In the genomic region with DNA sequence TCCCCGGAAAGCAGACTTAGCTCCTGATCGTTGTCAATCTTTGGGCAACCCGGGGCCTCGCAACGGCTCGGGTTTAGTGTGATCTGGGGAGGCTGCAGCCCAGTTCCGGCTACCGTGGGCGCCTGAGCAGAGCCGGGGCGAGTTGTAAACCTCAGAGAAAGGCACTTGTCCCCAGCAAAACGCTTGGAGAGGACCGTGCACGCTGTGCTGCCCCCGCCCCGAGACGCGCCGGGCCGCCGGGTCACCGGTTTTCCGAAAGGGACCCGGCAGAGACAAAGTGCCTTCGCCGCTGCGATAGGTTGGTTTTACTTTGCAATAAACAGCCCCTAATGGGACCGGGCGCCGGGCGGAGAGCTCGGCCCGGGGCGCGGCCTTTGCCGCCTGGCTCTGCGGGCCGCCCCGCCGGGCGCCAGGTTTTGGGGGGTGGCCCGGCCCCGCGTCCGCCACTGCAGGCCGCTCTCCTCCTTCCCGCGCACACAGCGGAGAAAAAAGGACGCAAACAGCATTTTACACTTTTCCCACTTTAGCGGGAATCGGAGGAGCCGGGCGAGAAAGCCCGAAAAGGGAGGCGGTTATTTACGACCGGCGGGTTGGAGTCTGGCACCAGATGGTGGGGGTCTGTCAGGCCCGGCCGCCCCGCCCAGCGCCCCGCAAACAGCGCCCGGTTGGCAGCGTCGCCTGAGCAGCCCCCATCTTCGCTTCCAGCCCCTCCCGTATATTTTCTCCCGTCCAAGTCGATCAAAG, we compare ENCODE assay signal across 8 cellular contexts.
DNase-seq lines count a peak whose midpoint lies in the region; ATAC-seq and TF ChIP-seq lines count a peak whose summit lies in the region.

No MANE protein-coding gene starts in this region.

- H3K4me1 Mint-ChIP-seq in activated naive CD4-positive, alpha-beta T cell treated with anti-CD3 and anti-CD28 coated beads, Interleukin-2, amount 50 U/mL, for 24 hours = peaks cover 30% of the 10 kb centered on the region

- H3K4me3 Mint-ChIP-seq in activated naive CD4-positive, alpha-beta T cell treated with anti-CD3 and anti-CD28 coated beads, Interleukin-2, amount 50 U/mL, for 24 hours = peak overlapping the region; percentile 89

- no peaks in the 10 kb centered on the region for H3K9me3 Mint-ChIP-seq in activated naive CD4-positive, alpha-beta T cell treated with anti-CD3 and anti-CD28 coated beads, Interleukin-2, amount 50 U/mL, for 24 hours

- ATAC-seq in GM21515 (IDR thresholded peaks at IDR 0.05; ENCODE audit: unreplicated experiment) = peak; percentile 62

- H3K27me3 ChIP-seq in kidney epithelial cell (ENCODE audit: control insufficient read depth, insufficient read depth, low read length) = peaks cover 18% of the 10 kb centered on the region

- H3K27ac Mint-ChIP-seq in activated naive CD4-positive, alpha-beta T cell treated with anti-CD3 and anti-CD28 coated beads, Interleukin-2, amount 50 U/mL, for 24 hours = peak overlapping the region; percentile 8

- no peak for TF ChIP-seq CTCF in kidney epithelial cell (IDR thresholded peaks at IDR 0.05; ENCODE audit: insufficient read depth, low read length, poor library complexity, severe bottlenecking)

- peaks cover 60% of the 10 kb centered on the region for H3K27me3 Mint-ChIP-seq in activated naive CD4-positive, alpha-beta T cell treated with anti-CD3 and anti-CD28 coated beads, Interleukin-2, amount 50 U/mL, for 24 hours

- H3K36me3 ChIP-seq in kidney epithelial cell (ENCODE audit: control insufficient read depth, insufficient read depth, low read length) = no peaks in the 10 kb centered on the region

- peak overlapping the region; percentile 26 for H3K4me3 ChIP-seq in kidney epithelial cell (ENCODE audit: low read depth, low read length)

- DNase-seq in Daoy (ENCODE audit: low read depth) (peak; percentile 55), LoVo (ENCODE audit: low spot score) (peak; percentile 15), kidney epithelial cell (ENCODE audit: low read depth) (no peak), GOT3 (lab: John Stamatoyannopoulos, UW) (no peak), NCI-H2081 (lab: John Stamatoyannopoulos, UW) (no peak)
- DNase-seq in stimulated activated CD8-positive, alpha-beta memory T cell treated with anti-CD3 and anti-CD28 coated beads, Interleukin-4, amount 100 ng/mL, for 24 hours (ENCODE audit: low read depth) = peak; percentile 23

- H3K36me3 Mint-ChIP-seq in activated naive CD4-positive, alpha-beta T cell treated with anti-CD3 and anti-CD28 coated beads, Interleukin-2, amount 50 U/mL, for 24 hours = no peaks in the 10 kb centered on the region

Comparison
In these comparisons a context has a peak if more than half of its experiments do, and no peak if none do; other contexts are left out.
1. DNase-seq: peak in Daoy (single experiment), LoVo (single experiment) and stimulated activated CD8-positive, alpha-beta memory T cell treated with anti-CD3 and anti-CD28 coated beads, Interleukin-4, amount 100 ng/mL, for 24 hours (single experiment); none in kidney epithelial cell (single experiment), GOT3 (single experiment) and NCI-H2081 (0 of 2).